1 cellular context compared by ENCODE assay signal in the genomic region with DNA sequence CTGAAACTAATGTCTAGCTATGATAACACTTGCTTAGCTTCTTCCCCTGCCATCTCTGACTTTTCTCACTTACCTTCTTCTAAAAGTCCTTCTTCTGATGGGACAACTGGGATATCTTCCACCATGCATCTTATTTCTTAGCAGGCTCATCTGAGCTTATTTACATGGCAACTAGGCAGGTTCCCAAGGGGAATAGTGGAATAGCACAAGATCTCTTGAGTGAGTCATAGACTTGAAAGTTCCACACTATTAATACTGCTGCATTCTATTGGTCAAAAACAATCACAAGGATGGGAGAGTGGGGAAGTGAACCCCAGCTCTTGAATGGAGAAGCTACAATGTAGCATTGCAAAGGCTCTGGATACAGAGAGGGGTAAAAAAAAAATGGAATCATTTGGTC.
TF ChIP-seq lines count a peak whose summit lies in the region.

No MANE protein-coding gene starts in this region.

TF ChIP-seq in WTC11, 78 proteins besides CTCF, POLR2A, EP300 and RAD21 (continued from another document):
- TF ChIP-seq, protein P1, sequence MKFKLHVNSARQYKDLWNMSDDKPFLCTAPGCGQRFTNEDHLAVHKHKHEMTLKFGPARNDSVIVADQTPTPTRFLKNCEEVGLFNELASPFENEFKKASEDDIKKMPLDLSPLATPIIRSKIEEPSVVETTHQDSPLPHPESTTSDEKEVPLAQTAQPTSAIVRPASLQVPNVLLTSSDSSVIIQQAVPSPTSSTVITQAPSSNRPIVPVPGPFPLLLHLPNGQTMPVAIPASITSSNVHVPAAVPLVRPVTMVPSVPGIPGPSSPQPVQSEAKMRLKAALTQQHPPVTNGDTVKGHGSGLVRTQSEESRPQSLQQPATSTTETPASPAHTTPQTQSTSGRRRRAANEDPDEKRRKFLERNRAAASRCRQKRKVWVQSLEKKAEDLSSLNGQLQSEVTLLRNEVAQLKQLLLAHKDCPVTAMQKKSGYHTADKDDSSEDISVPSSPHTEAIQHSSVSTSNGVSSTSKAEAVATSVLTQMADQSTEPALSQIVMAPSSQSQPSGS (CRISPR knock-in tag; IDR thresholded peaks at IDR 0.05; ENCODE audit: borderline replicate concordance, low read depth), result no peak
- TF ChIP-seq, protein P2, sequence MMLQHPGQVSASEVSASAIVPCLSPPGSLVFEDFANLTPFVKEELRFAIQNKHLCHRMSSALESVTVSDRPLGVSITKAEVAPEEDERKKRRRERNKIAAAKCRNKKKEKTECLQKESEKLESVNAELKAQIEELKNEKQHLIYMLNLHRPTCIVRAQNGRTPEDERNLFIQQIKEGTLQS (CRISPR knock-in tag; conservative IDR thresholded peaks at IDR 0.05), result no peak
- no peak for TF ChIP-seq GRHL2 (CRISPR knock-in tag; IDR thresholded peaks at IDR 0.05; ENCODE audit: insufficient replicate concordance, severe bottlenecking)
- TF ChIP-seq ZBTB21 (CRISPR knock-in tag; IDR thresholded peaks at IDR 0.05; ENCODE audit: borderline replicate concordance), result no peak
- TF ChIP-seq RELA (CRISPR knock-in tag; IDR thresholded peaks at IDR 0.05; ENCODE audit: borderline replicate concordance), result no peak
- TF ChIP-seq KAT7 (CRISPR knock-in tag; IDR thresholded peaks at IDR 0.05; ENCODE audit: borderline replicate concordance), result no peak
- TF ChIP-seq, protein P3, sequence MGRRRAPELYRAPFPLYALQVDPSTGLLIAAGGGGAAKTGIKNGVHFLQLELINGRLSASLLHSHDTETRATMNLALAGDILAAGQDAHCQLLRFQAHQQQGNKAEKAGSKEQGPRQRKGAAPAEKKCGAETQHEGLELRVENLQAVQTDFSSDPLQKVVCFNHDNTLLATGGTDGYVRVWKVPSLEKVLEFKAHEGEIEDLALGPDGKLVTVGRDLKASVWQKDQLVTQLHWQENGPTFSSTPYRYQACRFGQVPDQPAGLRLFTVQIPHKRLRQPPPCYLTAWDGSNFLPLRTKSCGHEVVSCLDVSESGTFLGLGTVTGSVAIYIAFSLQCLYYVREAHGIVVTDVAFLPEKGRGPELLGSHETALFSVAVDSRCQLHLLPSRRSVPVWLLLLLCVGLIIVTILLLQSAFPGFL (CRISPR knock-in tag; IDR thresholded peaks at IDR 0.05; ENCODE audit: borderline replicate concordance), result no peak
- TF ChIP-seq, protein P4, sequence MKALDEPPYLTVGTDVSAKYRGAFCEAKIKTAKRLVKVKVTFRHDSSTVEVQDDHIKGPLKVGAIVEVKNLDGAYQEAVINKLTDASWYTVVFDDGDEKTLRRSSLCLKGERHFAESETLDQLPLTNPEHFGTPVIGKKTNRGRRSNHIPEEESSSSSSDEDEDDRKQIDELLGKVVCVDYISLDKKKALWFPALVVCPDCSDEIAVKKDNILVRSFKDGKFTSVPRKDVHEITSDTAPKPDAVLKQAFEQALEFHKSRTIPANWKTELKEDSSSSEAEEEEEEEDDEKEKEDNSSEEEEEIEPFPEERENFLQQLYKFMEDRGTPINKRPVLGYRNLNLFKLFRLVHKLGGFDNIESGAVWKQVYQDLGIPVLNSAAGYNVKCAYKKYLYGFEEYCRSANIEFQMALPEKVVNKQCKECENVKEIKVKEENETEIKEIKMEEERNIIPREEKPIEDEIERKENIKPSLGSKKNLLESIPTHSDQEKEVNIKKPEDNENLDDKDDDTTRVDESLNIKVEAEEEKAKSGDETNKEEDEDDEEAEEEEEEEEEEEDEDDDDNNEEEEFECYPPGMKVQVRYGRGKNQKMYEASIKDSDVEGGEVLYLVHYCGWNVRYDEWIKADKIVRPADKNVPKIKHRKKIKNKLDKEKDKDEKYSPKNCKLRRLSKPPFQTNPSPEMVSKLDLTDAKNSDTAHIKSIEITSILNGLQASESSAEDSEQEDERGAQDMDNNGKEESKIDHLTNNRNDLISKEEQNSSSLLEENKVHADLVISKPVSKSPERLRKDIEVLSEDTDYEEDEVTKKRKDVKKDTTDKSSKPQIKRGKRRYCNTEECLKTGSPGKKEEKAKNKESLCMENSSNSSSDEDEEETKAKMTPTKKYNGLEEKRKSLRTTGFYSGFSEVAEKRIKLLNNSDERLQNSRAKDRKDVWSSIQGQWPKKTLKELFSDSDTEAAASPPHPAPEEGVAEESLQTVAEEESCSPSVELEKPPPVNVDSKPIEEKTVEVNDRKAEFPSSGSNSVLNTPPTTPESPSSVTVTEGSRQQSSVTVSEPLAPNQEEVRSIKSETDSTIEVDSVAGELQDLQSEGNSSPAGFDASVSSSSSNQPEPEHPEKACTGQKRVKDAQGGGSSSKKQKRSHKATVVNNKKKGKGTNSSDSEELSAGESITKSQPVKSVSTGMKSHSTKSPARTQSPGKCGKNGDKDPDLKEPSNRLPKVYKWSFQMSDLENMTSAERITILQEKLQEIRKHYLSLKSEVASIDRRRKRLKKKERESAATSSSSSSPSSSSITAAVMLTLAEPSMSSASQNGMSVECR (CRISPR knock-in tag; IDR thresholded peaks at IDR 0.05; ENCODE audit: borderline replicate concordance), result no peak
- no peak for TF ChIP-seq SMAD3 (CRISPR knock-in tag; IDR thresholded peaks at IDR 0.05; ENCODE audit: borderline replicate concordance)
- no peak for TF ChIP-seq ZNF396 (CRISPR knock-in tag; IDR thresholded peaks at IDR 0.05; ENCODE audit: borderline replicate concordance)
TF ChIP-seq in WTC11: peak in this region for 0.
